ENCODE assay signal across 36 cellular contexts in genomic region chr12:15280930-15281329, GRCh38. TPM values are rescaled to one million over a fixed set of nuclear protein-coding genes. Genes with fewer than 3 reads are reported as not detected.
"Had no signal": no experiment of that assay in that cellular context is flagged by ENCODE, and none has a peak within 500 bp of the region (broad histone marks: within the 10 kb centered on the region; RNA-seq: fewer than 3 reads in every experiment).

No MANE protein-coding gene starts in this region.

- FAIRE-seq: astrocyte, bronchial epithelial cell had no signal

- DNase-seq: activated effector memory CD4-positive, alpha-beta T cell treated with anti-CD3 and anti-CD28 coated beads, Interleukin-2, amount 50 U/mL, for 16 hours; activated effector memory CD4-positive, alpha-beta T cell treated with Interleukin-2 at 50 U/mL for 16 hours; activated gamma-delta T cell; activated gamma-delta T cell treated with Interleukin-2 at 50 U/mL for 16 hours; activated naive CD4-positive, alpha-beta T cell; activated naive CD4-positive, alpha-beta T cell treated with anti-CD3 and anti-CD28 coated beads for 36 hours; activated naive CD4-positive, alpha-beta T cell treated with anti-CD3 and anti-CD28 coated beads, Interleukin-2, amount 10 ng/mL, durations not matched to agents 7 days and 5 days; activated naive CD4-positive, alpha-beta T cell treated with anti-CD3 and anti-CD28 coated beads, Interleukin-2, amount 50 U/mL, for 16 hours; activated naive CD4-positive, alpha-beta T cell treated with Interleukin-2 at 50 U/mL for 16 hours; activated naive CD8-positive, alpha-beta T cell treated with anti-CD3 and anti-CD28 coated beads for 36 hours; activated naive CD8-positive, alpha-beta T cell treated with anti-CD3 and anti-CD28 coated beads, Interleukin-2, amount 10 ng/mL, durations not matched to agents 7 days and 5 days; activated naive CD8-positive, alpha-beta T cell treated with anti-CD3 and anti-CD28 coated beads, Interleukin-2, amount 50 U/mL, for 24 hours; activated T-cell treated with anti-CD3 and anti-CD28 coated beads for 4 hours; activated T-cell treated with anti-CD3 and anti-CD28 coated beads, Interleukin-2, amount 50 U/mL, for 1 hour; activated T-cell treated with anti-CD3 and anti-CD28 coated beads, Interleukin-2, amount 50 U/mL, for 24 hours; activated T-cell treated with anti-CD3 and anti-CD28 coated beads, Interleukin-2, amount 50 U/mL, for 4 hours; activated T-cell treated with anti-CD3 and anti-CD28 coated beads, Interleukin-2, amount 50 U/mL, for 48 hours; activated T-cell treated with anti-CD3 and anti-CD28 coated beads, Interleukin-2, amount 50 U/mL, for 72 hours; adrenal gland; amniotic stem cell; amygdala; anterior cingulate cortex; aorta; body of pancreas; brain microvascular endothelial cell; central memory CD4-positive, alpha-beta T cell; cerebellar nuclear complex had no signal

- H3K27me3 ChIP-seq: ascending aorta, body of pancreas, brain microvascular endothelial cell, breast epithelium, cardiac muscle cell had no signal

- H3K36me3 ChIP-seq: adrenal gland, ascending aorta, brain microvascular endothelial cell, breast epithelium, cardiac muscle cell had no signal

- H3K27ac ChIP-seq: adrenal gland, brain microvascular endothelial cell, breast epithelium, cardiac muscle cell had no signal

- H3K9me3 ChIP-seq: adrenal gland, ascending aorta, body of pancreas, breast epithelium had no signal

- H3K4me3 ChIP-seq: adrenal gland, ascending aorta, body of pancreas, breast epithelium, cardiac muscle cell had no signal

RNA-seq across cellular contexts. Expression of gene PTPRO, which starts 41.4 kb away (rescaled TPM):
- polyA plus RNA-seq: cardiac muscle cell had no signal

RNA-seq across cellular contexts. Expression of gene RERG, which starts 59.7 kb away (rescaled TPM):
- total RNA-seq: activated naive CD4-positive, alpha-beta T cell treated with anti-CD3 and anti-CD28 coated beads for 36 hours; activated naive CD4-positive, alpha-beta T cell treated with anti-CD3 and anti-CD28 coated beads, Interleukin-2, amount 50 U/mL, for 72 hours; activated naive CD8-positive, alpha-beta T cell treated with anti-CD3 and anti-CD28 coated beads for 36 hours; activated naive CD8-positive, alpha-beta T cell treated with anti-CD3 and anti-CD28 coated beads, Interleukin-2, amount 10 ng/mL, durations not matched to agents 7 days and 5 days; activated T-cell treated with anti-CD3 and anti-CD28 coated beads, Interleukin-2, amount 50 U/mL, for 72 hours; activated T-helper 1 cell treated with anti-CD3 and anti-CD28 coated beads, Interleukin-12 subunit alpha, Interleukin-12 subunit beta, Interleukin-2, Interleukin-4 antibody, amounts not matched to agents 30 ng/mL and 10 ng/mL and 1 ng/mL, durations not matched to agents 14 hours and 24 hours and 36 hours; activated T-helper 17 cell treated with anti-CD3 and anti-CD28 coated beads, Interleukin-2, amount 50 U/mL, for 72 hours; activated T-helper 2 cell treated with anti-CD3 and anti-CD28 coated beads, Interferon-gamma antibody, Interleukin-2, Interleukin-4, amounts not matched to agents 10 μg/mL and 5 μg/mL and 100 μg/mL, durations not matched to agents 14 hours and 24 hours and 36 hours had no signal
